ENCODE assay signal across 8 cellular contexts in genomic region chr1:243325305-243325890, GRCh38.
DNase-seq lines count a peak whose midpoint lies in the region; ATAC-seq and TF ChIP-seq lines count a peak whose summit lies in the region.

No MANE protein-coding gene starts in this region.

- H3K27ac ChIP-seq in WERI-Rb-1 (no peak overlapping the region), spleen (no peak overlapping the region)

- H3K4me1 ChIP-seq in spleen, result no peaks in the 10 kb centered on the region

- no peak overlapping the region for H3K4me3 ChIP-seq in WERI-Rb-1 (ENCODE audit: low read depth, low read length)
- H3K4me3 ChIP-seq in spleen, result no peak overlapping the region

- TF ChIP-seq CTCF in WERI-Rb-1 (IDR thresholded peaks at IDR 0.05; ENCODE audit: low read depth, low read length) (peak; percentile 30), spleen (IDR thresholded peaks at IDR 0.05 in 8 of 11, conservative IDR thresholded peaks at IDR 0.05 in 3 of 11) (peak; percentile 43 to 83 (median 77))

- intact Hi-C loops in spleen (cut with DNase I; ENCODE audit: low total_unique reads), result loop anchor here (10.0 kb wide), 1 partner anchor 861 kb away; no protein-coding TSS in a partner anchor

- DNase-seq in NCI-H2196 (lab: John Stamatoyannopoulos, UW; ENCODE audit: unreplicated experiment), result peak; percentile 17
- no peak for DNase-seq in NCI-H2196 treated with DMSO at 0.1 percent for 48 hours (lab: John Stamatoyannopoulos, UW; ENCODE audit: unreplicated experiment)
- peak; percentile 35 for DNase-seq in NCI-H1436 treated with DMSO at 0.1 percent for 48 hours (lab: John Stamatoyannopoulos, UW)
- no peak for DNase-seq in WERI-Rb-1
- DNase-seq in glomerular endothelial cell (ENCODE audit: extremely low read depth, low read depth, low spot score), result peak; percentile 64
- DNase-seq in spleen, result no peak

- WGBS in spleen, 5 donors, result 0 to 2% (median 0%) methylated on average over 1 of the region's 1 CpG

- peak; percentile 64 for ATAC-seq in GM21529 (IDR thresholded peaks at IDR 0.05; ENCODE audit: unreplicated experiment)
- no peak for ATAC-seq in HG02588 (IDR thresholded peaks at IDR 0.05; ENCODE audit: unreplicated experiment)

- H3K36me3 ChIP-seq in WERI-Rb-1 (peaks cover under 1% of the 10 kb centered on the region; the same call in 1 of the 2 replicates), spleen (peaks cover 0 to 14% (median under 1%) of the 10 kb centered on the region in 6 donors)

- H3K27me3 ChIP-seq in WERI-Rb-1 (ENCODE audit: insufficient read depth, low read depth, severe bottlenecking) (no peaks in the 10 kb centered on the region), spleen (replicated peaks in 1 of 7) (no peaks in the 10 kb centered on the region)

- H3K9me3 ChIP-seq in WERI-Rb-1 (ENCODE audit: severe bottlenecking) (no peaks in the 10 kb centered on the region), spleen (no peaks in the 10 kb centered on the region)

- TF ChIP-seq POLR2A in spleen (IDR thresholded peaks at IDR 0.05), result no peak

Comparison
In these comparisons a context has a peak if more than half of its experiments do, and no peak if none do; other contexts are left out.
1. DNase-seq: peak in NCI-H2196 (single experiment), NCI-H1436 treated with DMSO at 0.1 percent for 48 hours (single experiment) and glomerular endothelial cell (single experiment); none in NCI-H2196 treated with DMSO at 0.1 percent for 48 hours (single experiment), WERI-Rb-1 (single experiment) and spleen (single experiment).